In the genomic region with DNA sequence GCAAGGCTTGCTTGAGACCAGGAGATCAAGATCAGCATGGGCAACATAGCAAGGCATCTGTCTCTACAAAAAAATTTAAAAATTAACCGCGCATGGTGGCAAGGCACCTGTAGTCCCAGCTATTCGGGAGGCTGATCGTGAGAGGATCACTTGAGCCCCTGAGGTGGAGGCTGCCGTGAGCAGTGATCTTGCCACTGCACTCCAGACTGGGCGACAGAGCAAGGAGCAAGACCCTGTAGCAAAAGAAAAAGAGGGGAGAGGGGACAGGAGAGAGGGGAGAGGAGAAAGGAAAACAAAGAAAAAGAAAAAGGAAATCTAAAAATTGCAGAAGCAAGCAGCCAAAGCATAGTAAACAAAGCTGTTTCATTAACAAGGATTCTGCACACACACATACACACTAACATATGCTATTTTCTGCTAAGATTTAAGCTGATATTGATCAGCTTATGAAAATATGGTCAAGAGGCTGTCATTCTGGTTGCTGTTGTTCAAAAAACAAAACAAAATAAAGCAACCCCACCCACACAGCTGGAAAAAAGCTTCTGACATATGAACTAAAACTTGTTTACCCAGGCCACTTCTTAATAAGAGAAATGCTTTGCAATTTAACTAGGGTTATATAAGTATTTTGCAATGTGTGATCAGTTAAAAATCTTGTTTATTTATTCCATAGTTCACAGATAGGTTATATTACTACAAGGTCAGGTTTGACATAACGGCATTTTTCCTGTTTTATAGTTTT, we compare ENCODE assay signal across 9 cellular contexts. TPM values are rescaled to one million over a fixed set of nuclear protein-coding genes. Genes with fewer than 3 reads are reported as not detected.
DNase-seq lines count a peak whose midpoint lies in the region; ATAC-seq and TF ChIP-seq lines count a peak whose summit lies in the region.
"Had no signal": no experiment of that assay in that cellular context is flagged by ENCODE, and none has a peak within 500 bp of the region (broad histone marks: within the 10 kb centered on the region; RNA-seq: fewer than 3 reads in every experiment).

No MANE protein-coding gene starts in this region.

- peaks cover 16% of the 10 kb centered on the region for H3K36me3 Mint-ChIP-seq in activated naive CD4-positive, alpha-beta T cell treated with anti-CD3 and anti-CD28 coated beads for 36 hours (ENCODE audit: low read depth)

- peak overlapping the region; percentile 57 for H3K27ac Mint-ChIP-seq in activated naive CD4-positive, alpha-beta T cell treated with anti-CD3 and anti-CD28 coated beads for 36 hours

- no peaks in the 10 kb centered on the region for H3K27me3 Mint-ChIP-seq in activated naive CD4-positive, alpha-beta T cell treated with anti-CD3 and anti-CD28 coated beads for 36 hours (ENCODE audit: low read depth)

- 35 to 39% methylated on average over 7 of the region's 7 CpGs for WGBS in upper lobe of left lung, 2 donors

- ATAC-seq in upper lobe of left lung (ENCODE audit: low FRiP score in 2 of 2) = no peak

- intact Hi-C loops in activated naive CD4-positive, alpha-beta T cell treated with anti-CD3 and anti-CD28 coated beads for 36 hours (cut with micrococcal nuclease) = loop anchor here (2.0 to 10.0 kb wide), 6 partner anchors 34 to 507 kb away; a partner anchor contains a TSS

- no peaks in the 10 kb centered on the region for H3K9me3 Mint-ChIP-seq in activated naive CD4-positive, alpha-beta T cell treated with anti-CD3 and anti-CD28 coated beads for 36 hours

- in situ Hi-C loops in astrocyte of the cerebellum (cut with HindIII; ENCODE audit: low sequenced_read_pairs) = no loop called here

- TF ChIP-seq EP300 in upper lobe of left lung (IDR thresholded peaks at IDR 0.05) = no peak

- H3K27ac ChIP-seq in upper lobe of left lung = peak overlapping the region; percentile 65 to 99 (median 98)

- TF ChIP-seq CTCF in astrocyte of the cerebellum (IDR thresholded peaks at IDR 0.05; ENCODE audit: low read depth, low read length, missing control alignments) (no peak), upper lobe of left lung (IDR thresholded peaks at IDR 0.05) (no peak)

- no peak for DNase-seq in activated naive CD4-positive, alpha-beta T cell treated with anti-CD3 and anti-CD28 coated beads for 36 hours
- no peak for DNase-seq in activated naive CD4-positive, alpha-beta T cell treated with anti-CD3 and anti-CD28 coated beads, Interleukin-2, amount 50 U/mL, for 16 hours
- DNase-seq in astrocyte of the cerebellum (ENCODE audit: low read depth) (no peak), medulla oblongata (ENCODE audit: extremely low spot score) (peak; percentile 14), upper lobe of left lung (no peak), COLO668 (lab: John Stamatoyannopoulos, UW; ENCODE audit: unreplicated experiment) (no peak), RPMI8226 (no peak)
- DNase-seq in activated CD4-positive, alpha-beta T cell treated with anti-CD3 and anti-CD28 coated beads for 48 hours = no peak
- DNase-seq: NK-92 treated with Interleukin-12 subunit alpha and Interleukin-12 subunit beta, amount 100 ng/mL, for 24 hours had no signal

- H3K9me3 ChIP-seq in upper lobe of left lung = no peaks in the 10 kb centered on the region

- TF ChIP-seq POLR2A in upper lobe of left lung (IDR thresholded peaks at IDR 0.05) = no peak

- CTCF ChIA-PET in activated naive CD4-positive, alpha-beta T cell treated with anti-CD3 and anti-CD28 coated beads for 36 hours (lab: Charles Lee) = interaction anchor here (1.1 kb wide), 1 partner anchor 48 kb away, joined by 4 read pairs; no protein-coding TSS in a partner anchor

- H3K36me3 ChIP-seq in upper lobe of left lung = peaks cover 0 to 10% (median 0%) of the 10 kb centered on the region in 4 donors

- H3K4me1 ChIP-seq in upper lobe of left lung = peaks cover 7 to 37% (median 18%) of the 10 kb centered on the region in 4 donors

- peak overlapping the region; percentile 83 for H3K4me3 Mint-ChIP-seq in activated naive CD4-positive, alpha-beta T cell treated with anti-CD3 and anti-CD28 coated beads for 36 hours

- H3K4me1 Mint-ChIP-seq in activated naive CD4-positive, alpha-beta T cell treated with anti-CD3 and anti-CD28 coated beads for 36 hours (ENCODE audit: low read depth) = peaks cover 28% of the 10 kb centered on the region

- H3K27me3 ChIP-seq in upper lobe of left lung = no peaks in the 10 kb centered on the region

- H3K4me3 ChIP-seq in astrocyte of the cerebellum (ENCODE audit: low read depth, low read length) (peak overlapping the region; percentile 74), upper lobe of left lung (peak overlapping the region; percentile 87 to 96 (median 92))

RNA-seq across cellular contexts. Expression of a gene that starts 1.8 kb away (rescaled TPM):
- 10 to 100 TPM; 28.8 to 28.9 TPM for total RNA-seq in activated naive CD4-positive, alpha-beta T cell treated with anti-CD3 and anti-CD28 coated beads for 36 hours
- total RNA-seq in upper lobe of left lung = 10 to 100 TPM; 44.0 to 76.5 (median 53.9) TPM

RNA-seq across cellular contexts. Expression of a gene that starts 12.3 kb away (rescaled TPM):
- not detected for total RNA-seq in activated naive CD4-positive, alpha-beta T cell treated with anti-CD3 and anti-CD28 coated beads for 36 hours
- not detected for total RNA-seq in upper lobe of left lung

RNA-seq across cellular contexts. Expression of a gene that starts 51.5 kb away (rescaled TPM):
- 10 to 100 TPM; 40.4 to 44.7 TPM for total RNA-seq in activated naive CD4-positive, alpha-beta T cell treated with anti-CD3 and anti-CD28 coated beads for 36 hours
- total RNA-seq in upper lobe of left lung = 10 to 100 TPM; 26.8 to 88.0 (median 40.3) TPM
